Comparison of ENCODE assay signal across 8 cellular contexts in the genomic region with DNA sequence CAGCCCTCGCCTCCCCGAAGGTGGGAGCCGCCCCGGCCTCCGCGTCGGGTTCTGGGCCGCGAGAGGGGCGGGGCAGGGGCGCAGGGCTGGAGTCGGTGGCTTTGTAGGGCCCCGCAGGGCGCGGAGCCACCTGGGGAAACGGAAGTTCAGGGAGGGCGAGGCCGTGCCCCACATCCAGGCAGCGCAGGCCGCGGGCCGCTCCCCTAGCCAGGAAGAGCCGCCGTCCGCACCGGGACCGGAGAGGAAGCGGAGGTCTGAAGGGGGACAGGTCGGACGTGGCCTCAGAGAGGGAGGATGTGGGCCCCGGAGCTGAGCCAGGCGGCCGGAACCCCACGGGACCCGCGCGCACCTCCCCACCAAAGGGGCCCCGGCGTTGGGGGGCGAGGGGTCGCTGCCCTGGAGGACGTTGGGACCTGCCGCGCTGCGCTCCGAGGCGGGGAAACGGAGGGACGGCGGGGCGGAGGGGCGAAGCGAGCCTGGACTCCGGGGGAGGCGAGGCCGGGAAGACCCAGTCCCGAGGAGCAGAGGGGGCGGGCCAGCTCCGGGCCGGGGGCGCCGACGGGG. TPM values are rescaled to one million over a fixed set of nuclear protein-coding genes. Genes with fewer than 3 reads are reported as not detected.
DNase-seq lines count a peak whose midpoint lies in the region; ATAC-seq and TF ChIP-seq lines count a peak whose summit lies in the region.

No MANE protein-coding gene starts in this region.

- peaks cover 5 to 19% (median 16%) of the 10 kb centered on the region in 3 donors for H3K27me3 ChIP-seq in sigmoid colon

- H3K9me3 ChIP-seq in sigmoid colon = no peaks in the 10 kb centered on the region

- peaks cover 0 to 49% (median 40%) of the 10 kb centered on the region in 4 donors for H3K4me1 ChIP-seq in sigmoid colon

- peak overlapping the region; percentile 87 to 94 (median 90) for H3K27ac ChIP-seq in sigmoid colon

- DNase-seq in SIG-M5 treated with dmso at 0.1 percent for 504 hours (lab: John Stamatoyannopoulos, UW; ENCODE audit: unreplicated experiment) (peak; percentile 45), SIG-M5 (lab: John Stamatoyannopoulos, UW) (no peak), KG1 (lab: John Stamatoyannopoulos, UW) (peak; percentile 52), Right ventricle myocardium superior (peak; percentile 79), sigmoid colon (peak; percentile 80), anterior cingulate cortex (lab: John Stamatoyannopoulos, UW) (no peak), cerebellar nuclear complex (lab: John Stamatoyannopoulos, UW) (no peak)
- peak; percentile 49 for DNase-seq in activated T-helper 9 cell treated with anti-CD3 and anti-CD28 coated beads, Interleukin-2, amount 50 U/mL, for 16 hours (ENCODE audit: low read depth)

- no peaks in the 10 kb centered on the region for H3K36me3 ChIP-seq in sigmoid colon

- no peak for TF ChIP-seq EP300 in sigmoid colon (IDR thresholded peaks at IDR 0.05)

- 3 to 5% methylated on average over 63 of the region's 63 CpGs for WGBS in sigmoid colon, 2 donors

- H3K4me3 ChIP-seq in sigmoid colon = peak overlapping the region; percentile 23 to 81 (median 64)

- TF ChIP-seq CTCF in sigmoid colon (IDR thresholded peaks at IDR 0.05) = no peak

- no peak for ATAC-seq in Right ventricle myocardium superior (ENCODE audit: poor library complexity)

- intact Hi-C loops in Right ventricle myocardium superior (cut with DNase I) = no loop called here
- intact Hi-C loops in sigmoid colon (cut with DNase I) = no loop called here

- TF ChIP-seq POLR2A in sigmoid colon (IDR thresholded peaks at IDR 0.05) = no peak

RNA-seq across cellular contexts. Expression of a gene that starts 0.5 kb away (rescaled TPM):
- total RNA-seq in Right ventricle myocardium superior (10.0 TPM), sigmoid colon (10 to 100 TPM in 3 of 4 donors, 1 to 10 TPM in 1; 9.6 to 19.7 (median 11.6) TPM)
- polyA plus RNA-seq in sigmoid colon = 100 to 1,000 TPM in 1 of 3 donors, 10 to 100 TPM in 2; 10.8 to 140 (median 37.9) TPM

RNA-seq across cellular contexts. Expression of a gene that starts 15.7 kb away (rescaled TPM):
- total RNA-seq in Right ventricle myocardium superior (8.6 TPM), sigmoid colon (10 to 100 TPM; 13.3 to 34.1 (median 20.8) TPM)
- polyA plus RNA-seq in sigmoid colon = 10 to 100 TPM; 17.4 to 47.8 (median 25.4) TPM

RNA-seq across cellular contexts. Expression of a gene that starts 45.1 kb away (rescaled TPM):
- 54.4 TPM for total RNA-seq in Right ventricle myocardium superior
- 10 to 100 TPM; 45.1 to 61.2 (median 48.9) TPM for total RNA-seq in sigmoid colon
- 100 to 1,000 TPM in 1 of 3 donors, 10 to 100 TPM in 2; 55.9 to 142 (median 86.2) TPM for polyA plus RNA-seq in sigmoid colon

Comparison
In these comparisons a context has a peak if more than half of its experiments do, and no peak if none do; other contexts are left out.
1. DNase-seq: peak in SIG-M5 treated with dmso at 0.1 percent for 504 hours (single experiment), KG1 (single experiment), activated T-helper 9 cell treated with anti-CD3 and anti-CD28 coated beads, Interleukin-2, amount 50 U/mL, for 16 hours (single experiment), Right ventricle myocardium superior (single experiment) and sigmoid colon (single experiment); none in SIG-M5 (single experiment), anterior cingulate cortex (0 of 58) and cerebellar nuclear complex (0 of 2).